Comparison of ENCODE assay signal across 18 cellular contexts in genomic region chr4:30600246-30600645, GRCh38.
DNase-seq lines count a peak whose midpoint lies in the region; ATAC-seq and TF ChIP-seq lines count a peak whose summit lies in the region.
"Had no signal": no experiment of that assay in that cellular context is flagged by ENCODE, and none has a peak within 500 bp of the region (broad histone marks: within the 10 kb centered on the region; RNA-seq: fewer than 3 reads in every experiment).

No MANE protein-coding gene starts in this region.

- H3K36me3 ChIP-seq in HAP-1 (replicated peaks) (no peaks in the 10 kb centered on the region), neuronal stem cell (replicated peaks in 1 of 2; ENCODE audit: control insufficient read depth in 2 of 2, insufficient read depth in 2 of 2, low read length in 2 of 2) (no peaks in the 10 kb centered on the region)
- H3K36me3 ChIP-seq: BLaER1 treated with 17β-estradiol and CSF1 and Interleukin-3, amounts not matched to agents 10 nM and 100 nM; upper lobe of left lung had no signal

- no peak overlapping the region for H2BK120ac ChIP-seq in neuronal stem cell (ENCODE audit: low read depth, low read length)

- no peak overlapping the region for H3K18ac ChIP-seq in neuronal stem cell (ENCODE audit: low read length)

- H3K79me1 ChIP-seq in neuronal stem cell (ENCODE audit: low read depth, low read length), result no peaks in the 10 kb centered on the region

- no peak overlapping the region for H3K4me2 ChIP-seq in neuronal stem cell (ENCODE audit: insufficient read depth, low read length, poor library complexity, severe bottlenecking)
- H3K4me2 ChIP-seq: BLaER1 treated with 17β-estradiol and CSF1 and Interleukin-3, amounts not matched to agents 10 nM and 100 nM; PC-9 had no signal

- H2BK5ac ChIP-seq in neuronal stem cell (ENCODE audit: low read length), result no peak overlapping the region

- TF ChIP-seq CTCF in fibroblast of mammary gland (conservative IDR thresholded peaks at IDR 0.05; ENCODE audit: control insufficient read depth, insufficient read depth, low read depth, low read length), result no peak

- no peak overlapping the region for H2AK5ac ChIP-seq in neuronal stem cell (ENCODE audit: low read depth, low read length)

- H3K9ac ChIP-seq in neuronal stem cell (ENCODE audit: low read depth, low read length, poor library complexity), result no peak overlapping the region
- H3K9ac ChIP-seq: BLaER1 treated with 17β-estradiol and CSF1 and Interleukin-3, amounts not matched to agents 10 nM and 100 nM had no signal

- H3K4me1 ChIP-seq in HAP-1, result no peaks in the 10 kb centered on the region
- no peaks in the 10 kb centered on the region for H3K4me1 ChIP-seq in neuronal stem cell (ENCODE audit: control insufficient read depth in 2 of 2, insufficient read depth in 1 of 2, low read depth in 1 of 2, low read length in 2 of 2)
- H3K4me1 ChIP-seq: BLaER1 treated with 17β-estradiol and CSF1 and Interleukin-3, amounts not matched to agents 10 nM and 100 nM; upper lobe of left lung had no signal

- no peak overlapping the region for H2BK15ac ChIP-seq in neuronal stem cell (ENCODE audit: low read length)

- H2AFZ ChIP-seq in neuronal stem cell (ENCODE audit: low read length), result peak overlapping the region; percentile 41
- H2AFZ ChIP-seq: PC-9 had no signal

- H3K14ac ChIP-seq in neuronal stem cell (ENCODE audit: low read length), result no peak overlapping the region

- no peak overlapping the region for H3K23ac ChIP-seq in neuronal stem cell (ENCODE audit: low read depth, low read length, poor library complexity)

- no peaks in the 10 kb centered on the region for H3K9me3 ChIP-seq in HAP-1
- H3K9me3 ChIP-seq in neuronal stem cell (replicated peaks in 1 of 2; ENCODE audit: control insufficient read depth in 2 of 2, insufficient read depth in 1 of 2, low read depth in 1 of 2, low read length in 2 of 2), result no peaks in the 10 kb centered on the region

- ATAC-seq in GM21390 (IDR thresholded peaks at IDR 0.05; ENCODE audit: unreplicated experiment), result no peak
- ATAC-seq in GM19023 (IDR thresholded peaks at IDR 0.05; ENCODE audit: unreplicated experiment), result no peak
- ATAC-seq: HCT116; stimulated activated effector memory CD8-positive, alpha-beta T cell treated with anti-CD3 and anti-CD28 coated beads, Interleukin-12 subunit alpha, Interleukin-12 subunit beta, amount 100 ng/mL, for 72 hours had no signal

- H3K4me3 ChIP-seq in HAP-1, result no peak overlapping the region
- H3K4me3 ChIP-seq in fibroblast of mammary gland (ENCODE audit: control insufficient read depth, low read depth, low read length), result no peak overlapping the region
- no peak overlapping the region for H3K4me3 ChIP-seq in neuronal stem cell (ENCODE audit: low read length in 2 of 2)
- H3K4me3 ChIP-seq: BLaER1 treated with 17β-estradiol and CSF1 and Interleukin-3, amounts not matched to agents 10 nM and 100 nM; PC-9; upper lobe of left lung had no signal

- no CpG with 5 or more reads among the region's 3 CpGs for WGBS in neuronal stem cell (ENCODE audit: extremely low coverage in 2 of 2, insufficient read length in 2 of 2, insufficient replicate concordance in 1 of 2), 2 donors

- H3K27me3 ChIP-seq in HAP-1 (ENCODE audit: low read depth), result no peaks in the 10 kb centered on the region
- H3K27me3 ChIP-seq in neuronal stem cell (ENCODE audit: control insufficient read depth in 3 of 3, insufficient read depth in 3 of 3, low read depth in 1 of 3, low read length in 3 of 3), result no peaks in the 10 kb centered on the region
- H3K27me3 ChIP-seq: BLaER1 treated with 17β-estradiol and CSF1 and Interleukin-3, amounts not matched to agents 10 nM and 100 nM; upper lobe of left lung had no signal

- no peak overlapping the region for H3K4ac ChIP-seq in neuronal stem cell (ENCODE audit: low read length)

- H2BK12ac ChIP-seq in neuronal stem cell (ENCODE audit: low read length), result no peak overlapping the region

- DNase-seq in HAP-1 (ENCODE audit: low spot score in 2 of 2) (peak; percentile 9 to 14), RPMI7951 (ENCODE audit: low read depth) (peak; percentile 61), fibroblast of mammary gland (ENCODE audit: low read depth) (peak; percentile 73), neuronal stem cell (ENCODE audit: low spot score) (peak; percentile 14), NCI-H345 treated with DMSO at 0.1 percent for 48 hours (lab: John Stamatoyannopoulos, UW; ENCODE audit: unreplicated experiment) (no peak)
- DNase-seq: dermis blood vessel endothelial cell, KG1, midbrain, NCI-H1436, NCI-H345, nucleus accumbens, PC-9, upper lobe of left lung had no signal

- H4K91ac ChIP-seq in neuronal stem cell (ENCODE audit: low read depth, low read length, poor library complexity), result no peak overlapping the region

- in situ Hi-C loops in HAP-1 (cut with MboI; ENCODE audit: low sequenced_read_pairs), result no loop called here

- no peak overlapping the region for H4K8ac ChIP-seq in neuronal stem cell (ENCODE audit: low read depth, low read length)

- H3K27ac ChIP-seq in neuronal stem cell (replicated peaks; ENCODE audit: low read length), result no peak overlapping the region
- H3K27ac ChIP-seq: BLaER1 treated with 17β-estradiol and CSF1 and Interleukin-3, amounts not matched to agents 10 nM and 100 nM; PC-9; upper lobe of left lung had no signal
